12 cellular contexts compared by ENCODE assay signal in genomic region chr5:141835928-141836667, GRCh38. TPM values are rescaled to one million over a fixed set of nuclear protein-coding genes. Genes with fewer than 3 reads are reported as not detected.
DNase-seq lines count a peak whose midpoint lies in the region; ATAC-seq and TF ChIP-seq lines count a peak whose summit lies in the region.
"Had no signal": no experiment of that assay in that cellular context is flagged by ENCODE, and none has a peak within 500 bp of the region (broad histone marks: within the 10 kb centered on the region; RNA-seq: fewer than 3 reads in every experiment).

No MANE protein-coding gene starts in this region.

- peak overlapping the region in 15 of 59 donors; percentile 8 to 41 (median 19) for H3K4me3 ChIP-seq in dorsolateral prefrontal cortex
- H3K4me3 ChIP-seq in mesendoderm (ENCODE audit: low read length): no peak overlapping the region
- no peak overlapping the region for H3K4me3 ChIP-seq in upper lobe of left lung
- H3K4me3 ChIP-seq: A549, body of pancreas, SK-N-MC had no signal

- H3K79me2 ChIP-seq in mesendoderm (ENCODE audit: control insufficient read depth, insufficient read depth, low read length): no peaks in the 10 kb centered on the region

- H3K4me3 Mint-ChIP-seq in activated CD4-positive, alpha-beta T cell treated with anti-CD3 and anti-CD28 coated beads, Interleukin-2, amount 10 ng/mL, durations not matched to agents 24 days and 14 days: peak overlapping the region; percentile 40
- H3K4me3 Mint-ChIP-seq in type B pancreatic cell: no peak overlapping the region
- no peak overlapping the region for H3K4me3 Mint-ChIP-seq in progenitor cell of endocrine pancreas (ENCODE audit: low read depth)

- H3K79me1 ChIP-seq in mesendoderm (ENCODE audit: low read length): no peaks in the 10 kb centered on the region

- peaks cover 12% of the 10 kb centered on the region for H3K4me1 Mint-ChIP-seq in activated CD4-positive, alpha-beta T cell treated with anti-CD3 and anti-CD28 coated beads, Interleukin-2, amount 10 ng/mL, durations not matched to agents 24 days and 14 days
- H3K4me1 Mint-ChIP-seq in type B pancreatic cell (ENCODE audit: unreplicated experiment) (peaks cover 24% of the 10 kb centered on the region), progenitor cell of endocrine pancreas (ENCODE audit: low read depth) (peaks cover 5% of the 10 kb centered on the region)

- H3K27me3 ChIP-seq in dorsolateral prefrontal cortex (no peaks in the 10 kb centered on the region), mesendoderm (ENCODE audit: insufficient read depth, low read length, poor library complexity) (no peaks in the 10 kb centered on the region), upper lobe of left lung (no peaks in the 10 kb centered on the region)
- H3K27me3 ChIP-seq: body of pancreas had no signal

- H3K56ac ChIP-seq in mesendoderm (ENCODE audit: low read length): peak overlapping the region; percentile 67

- H3K4me2 ChIP-seq in mesendoderm (ENCODE audit: low read length): no peak overlapping the region
- H3K4me2 ChIP-seq: A549 had no signal

- peak overlapping the region; percentile 46 for H3K4ac ChIP-seq in mesendoderm (ENCODE audit: low read depth, low read length)

- peak overlapping the region; percentile 88 for H3K18ac ChIP-seq in mesendoderm (ENCODE audit: low read length)

- peak overlapping the region in 50 of 59 donors; percentile 24 to 86 (median 66) for H3K27ac ChIP-seq in dorsolateral prefrontal cortex
- no peak overlapping the region for H3K27ac ChIP-seq in mesendoderm (ENCODE audit: low read depth, low read length)
- H3K27ac ChIP-seq in upper lobe of left lung: peak overlapping the region; percentile 76 to 95 (median 77)
- H3K27ac ChIP-seq: A549, body of pancreas, SK-N-MC had no signal

- H3K36me3 Mint-ChIP-seq in activated CD4-positive, alpha-beta T cell treated with anti-CD3 and anti-CD28 coated beads, Interleukin-2, amount 10 ng/mL, durations not matched to agents 24 days and 14 days (ENCODE audit: low read depth): no peaks in the 10 kb centered on the region
- H3K36me3 Mint-ChIP-seq in type B pancreatic cell (no peaks in the 10 kb centered on the region), progenitor cell of endocrine pancreas (ENCODE audit: insufficient read depth) (no peaks in the 10 kb centered on the region)

- H2BK120ac ChIP-seq in mesendoderm (ENCODE audit: low read depth, low read length): peak overlapping the region; percentile 50

- TF ChIP-seq POLR2A in upper lobe of left lung (IDR thresholded peaks at IDR 0.05): no peak

- H3K9ac ChIP-seq in mesendoderm (ENCODE audit: low read length): peak overlapping the region; percentile 46

- WGBS in mesendoderm (ENCODE audit: extremely low coverage, insufficient coverage, low lambda C conversion rate): no CpG with 5 or more reads among the region's 13 CpGs
- WGBS in upper lobe of left lung, 2 donors: 32 to 33% methylated on average over 11 to 13 of the region's 13 CpGs

- H3K23ac ChIP-seq in mesendoderm (ENCODE audit: low read length): no peak overlapping the region

- H3K9me3 ChIP-seq in upper lobe of left lung: no peaks in the 10 kb centered on the region
- H3K9me3 ChIP-seq: A549, body of pancreas had no signal

- ATAC-seq in upper lobe of left lung (ENCODE audit: low FRiP score in 2 of 2): peak in 1 of 2 donors; percentile 15
- ATAC-seq: A549, body of pancreas had no signal

- TF ChIP-seq EP300 in upper lobe of left lung (IDR thresholded peaks at IDR 0.05): peak in 2 of 4 donors; percentile 69 to 73

- intact Hi-C loops in activated CD4-positive, alpha-beta T cell treated with anti-CD3 and anti-CD28 coated beads, Interleukin-2, amount 10 ng/mL, durations not matched to agents 24 days and 14 days (cut with micrococcal nuclease): no loop called here
- intact Hi-C loops in dorsolateral prefrontal cortex (cut with DNase I): no loop called here

- peaks cover 25% of the 10 kb centered on the region for H3K4me1 ChIP-seq in mesendoderm (ENCODE audit: control insufficient read depth, low read depth, low read length)
- H3K4me1 ChIP-seq in upper lobe of left lung: peaks cover 44 to 75% (median 61%) of the 10 kb centered on the region in 4 donors

- peak overlapping the region; percentile 54 for H2BK5ac ChIP-seq in mesendoderm (ENCODE audit: low read length)

- no peaks in the 10 kb centered on the region for H3K9me3 Mint-ChIP-seq in activated CD4-positive, alpha-beta T cell treated with anti-CD3 and anti-CD28 coated beads, Interleukin-2, amount 10 ng/mL, durations not matched to agents 24 days and 14 days
- H3K9me3 Mint-ChIP-seq in type B pancreatic cell (peaks cover 7% of the 10 kb centered on the region), progenitor cell of endocrine pancreas (ENCODE audit: low read depth) (no peaks in the 10 kb centered on the region)

- H3K27ac Mint-ChIP-seq in activated CD4-positive, alpha-beta T cell treated with anti-CD3 and anti-CD28 coated beads, Interleukin-2, amount 10 ng/mL, durations not matched to agents 24 days and 14 days: no peak overlapping the region
- H3K27ac Mint-ChIP-seq in type B pancreatic cell: no peak overlapping the region
- H3K27ac Mint-ChIP-seq in progenitor cell of endocrine pancreas: no peak overlapping the region

- H4K5ac ChIP-seq in mesendoderm (ENCODE audit: low read length): no peak overlapping the region

- TF ChIP-seq CTCF in dorsolateral prefrontal cortex (IDR thresholded peaks at IDR 0.05 in 54 of 56, conservative IDR thresholded peaks at IDR 0.05 in 2 of 56; ENCODE audit: low read depth in 1 of 56, partially characterized antibody in 56 of 56) (no peak), upper lobe of left lung (IDR thresholded peaks at IDR 0.05) (no peak), type B pancreatic cell (conservative IDR thresholded peaks at IDR 0.05) (no peak), progenitor cell of endocrine pancreas (IDR thresholded peaks at IDR 0.05; ENCODE audit: unreplicated experiment) (no peak)

- peak overlapping the region; percentile 76 for H2BK15ac ChIP-seq in mesendoderm (replicated peaks; ENCODE audit: low read depth)

- peak overlapping the region; percentile 35 for H2AK5ac ChIP-seq in mesendoderm (ENCODE audit: low read length)

- no peak overlapping the region for H4K8ac ChIP-seq in mesendoderm (ENCODE audit: low read depth, low read length)

- peaks cover 12% of the 10 kb centered on the region for H3K27me3 Mint-ChIP-seq in activated CD4-positive, alpha-beta T cell treated with anti-CD3 and anti-CD28 coated beads, Interleukin-2, amount 10 ng/mL, durations not matched to agents 24 days and 14 days
- H3K27me3 Mint-ChIP-seq in type B pancreatic cell (peaks cover 24% of the 10 kb centered on the region), progenitor cell of endocrine pancreas (peaks cover 41% of the 10 kb centered on the region)

- no peak for DNase-seq in activated CD4-positive, alpha-beta T cell treated with anti-CD3 and anti-CD28 coated beads, Interleukin-2, amount 10 ng/mL, durations not matched to agents 24 days and 14 days
- no peak for DNase-seq in activated CD4-positive, alpha-beta T cell treated with anti-CD3 and anti-CD28 coated beads for 48 hours
- peak in 1 of 10 donors; percentile 36 for DNase-seq in dorsolateral prefrontal cortex
- peak; percentile 78 for DNase-seq in mesendoderm
- DNase-seq in upper lobe of left lung: no peak
- no peak for DNase-seq in OCI-M1 (lab: John Stamatoyannopoulos, UW)
- no peak for DNase-seq in type B pancreatic cell (ENCODE audit: extremely low spot score, unreplicated experiment)
- no peak for DNase-seq in progenitor cell of endocrine pancreas (ENCODE audit: low spot score, unreplicated experiment)
- DNase-seq: body of pancreas, glutamatergic neuron had no signal

- H3K36me3 ChIP-seq in mesendoderm (ENCODE audit: control insufficient read depth, insufficient read depth, low read length) (no peaks in the 10 kb centered on the region), upper lobe of left lung (no peaks in the 10 kb centered on the region)

RNA-seq across cellular contexts. Expression of gene PCDH1, which starts 42.1 kb away (rescaled TPM):
- 0.17 TPM in 1 of 2 replicates, not detected in the other for total RNA-seq in activated CD4-positive, alpha-beta T cell treated with anti-CD3 and anti-CD28 coated beads, Interleukin-2, amount 10 ng/mL, durations not matched to agents 24 days and 14 days
- total RNA-seq in dorsolateral prefrontal cortex (100 to 1,000 TPM in 12 of 120 experiments, 10 to 100 TPM in 108; 37.8 to 132 (median 87.1) TPM), upper lobe of left lung (100 to 1,000 TPM in 1 of 6 donors, 10 to 100 TPM in 5; 41.3 to 133 (median 81.6) TPM), type B pancreatic cell (ENCODE audit: low replicate concordance) (22.8 and 41.7 TPM in 2 replicates), progenitor cell of endocrine pancreas (5.5 and 6.3 TPM in 2 replicates)
- polyA plus RNA-seq in mesendoderm (2013, experiment 1 of 2): 11.8 TPM
- polyA plus RNA-seq in mesendoderm (2013, experiment 2 of 2): 12.2 TPM
